Comparison of ENCODE assay signal across 1 cellular context in genomic region chr17:7484067-7484963, GRCh38.
TF ChIP-seq lines count a peak whose summit lies in the region.

TSS of gene POLR2A (plus strand) at chr17:7484366.

TF ChIP-seq in K562, 482 proteins besides CTCF, POLR2A, EP300 and RAD21 (continued from another document and continues in another):
- TF ChIP-seq XRCC3 (IDR thresholded peaks at IDR 0.05) (no peak), DIDO1 (tag; IDR thresholded peaks at IDR 0.05; ENCODE audit: low read depth) (no peak), HOXB6 (CRISPR knock-in tag; IDR thresholded peaks at IDR 0.05; ENCODE audit: borderline replicate concordance) (no peak), ARID1B (IDR thresholded peaks at IDR 0.05) (no peak; the same call in 1 of the 2 replicates), MECOM (CRISPR knock-in tag; IDR thresholded peaks at IDR 0.05) (no peak), HDAC1 (IDR thresholded peaks at IDR 0.05) (no peak), ZNF274 (IDR thresholded peaks at IDR 0.05; ENCODE audit: borderline replicate concordance, low read depth, low read length) (no peak; the same call in 1 of the 2 replicates), TFAM (CRISPR knock-in tag; conservative IDR thresholded peaks at IDR 0.05) (no peak), SOX6 (IDR thresholded peaks at IDR 0.05) (peak; percentile 23; the same call in 1 of the 2 replicates), NR2F6 (CRISPR knock-in tag; IDR thresholded peaks at IDR 0.05) (no peak), CBX1 (IDR thresholded peaks at IDR 0.05; ENCODE audit: low read depth) (peak; percentile 69; the same call in 1 of the 2 replicates), HNRNPLL (IDR thresholded peaks at IDR 0.05; ENCODE audit: low read depth, low read length, poor library complexity, severe bottlenecking) (peak; percentile 69), PATZ1 (CRISPR knock-in tag; IDR thresholded peaks at IDR 0.05; ENCODE audit: borderline replicate concordance) (peak; percentile 84), TBL1XR1 (IDR thresholded peaks at IDR 0.05; ENCODE audit: low read length in 2 of 2) (peak in 1 of 2 experiments; percentile 74; a peak in 1 of 4 replicates), ZEB2 (IDR thresholded peaks at IDR 0.05) (no peak), ZKSCAN3 (CRISPR knock-in tag; IDR thresholded peaks at IDR 0.05) (no peak), ZNF766 (CRISPR knock-in tag; conservative IDR thresholded peaks at IDR 0.05) (peak; percentile 57; the same call in 1 of the 2 replicates), SMAD3 (CRISPR knock-in tag; conservative IDR thresholded peaks at IDR 0.05) (peak; percentile 69), U2AF1 (optimal IDR thresholded peaks at IDR 0.05; ENCODE audit: low read depth, low read length) (peak; percentile 43), PHTF2 (CRISPR knock-in tag; IDR thresholded peaks at IDR 0.05) (peak; percentile 20; the same call in 1 of the 2 replicates), PML (IDR thresholded peaks at IDR 0.05; ENCODE audit: low read length) (peak; percentile 96), HEY1 (CRISPR knock-in tag; IDR thresholded peaks at IDR 0.05; ENCODE audit: borderline replicate concordance) (peak; percentile 26; the same call in 1 of the 2 replicates), SUPT5H (IDR thresholded peaks at IDR 0.05) (peak; percentile 100), MCM2 (IDR thresholded peaks at IDR 0.05; ENCODE audit: low read depth) (no peak), ZNF212 (CRISPR knock-in tag; IDR thresholded peaks at IDR 0.05) (no peak), TAL1 (IDR thresholded peaks at IDR 0.05) (0 out of 2 replicates have a peak, but pooled peaks have one; percentile 15), TCF3 (CRISPR knock-in tag; IDR thresholded peaks at IDR 0.05) (0 out of 2 replicates have a peak, but pooled peaks have one; percentile 15), ZZZ3 (IDR thresholded peaks at IDR 0.05) (no peak), HMGN3 (IDR thresholded peaks at IDR 0.05; ENCODE audit: borderline replicate concordance, extremely low read depth, insufficient read length, low read depth, low read length) (peak; percentile 82), KDM1A (IDR thresholded peaks at IDR 0.05) (no peak; a peak in 1 of 4 replicates), GTF2B (IDR thresholded peaks at IDR 0.05; ENCODE audit: extremely low read depth, insufficient read length) (peak; percentile 96), KAT7 (CRISPR knock-in tag; IDR thresholded peaks at IDR 0.05; ENCODE audit: borderline replicate concordance) (peak; percentile 86; the same call in 1 of the 2 replicates), PTRF (tag; IDR thresholded peaks at IDR 0.05) (no peak), HDGF (IDR thresholded peaks at IDR 0.05) (no peak), PCBP1 (IDR thresholded peaks at IDR 0.05; ENCODE audit: low read depth, low read length, poor library complexity, severe bottlenecking) (peak; percentile 92), BHLHE40 (IDR thresholded peaks at IDR 0.05; ENCODE audit: low read length) (peak; percentile 52), SIN3B (IDR thresholded peaks at IDR 0.05; ENCODE audit: low read depth) (no peak), EHMT2 (IDR thresholded peaks at IDR 0.05) (no peak), CGGBP1 (CRISPR knock-in tag; IDR thresholded peaks at IDR 0.05) (peak; percentile 95; the same call in 1 of the 2 replicates), RFX5 (IDR thresholded peaks at IDR 0.05; ENCODE audit: low read depth, low read length) (no peak), SREBF1 (IDR thresholded peaks at IDR 0.05; ENCODE audit: borderline replicate concordance, low read depth, low read length) (no peak), ZSCAN32 (CRISPR knock-in tag; IDR thresholded peaks at IDR 0.05) (peak; percentile 44; the same call in 1 of the 2 replicates), SAFB2 (IDR thresholded peaks at IDR 0.05; ENCODE audit: borderline replicate concordance, low read depth, low read length, severe bottlenecking) (no peak), PHF21A (IDR thresholded peaks at IDR 0.05; ENCODE audit: borderline replicate concordance, low read depth) (no peak), TAF1 (IDR thresholded peaks at IDR 0.05; ENCODE audit: control insufficient read depth, extremely low read depth, insufficient read depth, low read length, severe bottlenecking) (peak; percentile 99), SMAD4 (CRISPR knock-in tag; conservative IDR thresholded peaks at IDR 0.05) (peak; percentile 58), POLR2H (tag; IDR thresholded peaks at IDR 0.05; ENCODE audit: low read depth) (peak; percentile 99), YBX1 (IDR thresholded peaks at IDR 0.05) (no peak), U2AF2 (optimal IDR thresholded peaks at IDR 0.05; ENCODE audit: low read depth, low read length) (no peak), NFIC (IDR thresholded peaks at IDR 0.05) (peak; percentile 71), EWSR1 (IDR thresholded peaks at IDR 0.05; ENCODE audit: borderline replicate concordance, low read depth, partially characterized antibody) (no peak), KLF13 (tag; IDR thresholded peaks at IDR 0.05; ENCODE audit: borderline replicate concordance, low read depth) (no peak), SMAD1 (IDR thresholded peaks at IDR 0.05; ENCODE audit: low read depth, low read length, partially characterized antibody) (peak; percentile 93), TOE1 (IDR thresholded peaks at IDR 0.05; ENCODE audit: borderline replicate concordance) (peak; percentile 76; the same call in 1 of the 2 replicates), TOE1 (CRISPR knock-in tag; IDR thresholded peaks at IDR 0.05; ENCODE audit: borderline replicate concordance, low read depth) (no peak), MXI1 (IDR thresholded peaks at IDR 0.05; ENCODE audit: low read depth, low read length) (peak; percentile 37; the same call in 1 of the 2 replicates), CREBBP (IDR thresholded peaks at IDR 0.05; ENCODE audit: low read depth, low read length) (no peak), ZNF253 (CRISPR knock-in tag; conservative IDR thresholded peaks at IDR 0.05) (no peak), HDAC6 (IDR thresholded peaks at IDR 0.05; ENCODE audit: low read depth, low read length) (no peak), MCM7 (IDR thresholded peaks at IDR 0.05) (no peak; a peak in 1 of 4 replicates)
- TF ChIP-seq, protein P1, sequence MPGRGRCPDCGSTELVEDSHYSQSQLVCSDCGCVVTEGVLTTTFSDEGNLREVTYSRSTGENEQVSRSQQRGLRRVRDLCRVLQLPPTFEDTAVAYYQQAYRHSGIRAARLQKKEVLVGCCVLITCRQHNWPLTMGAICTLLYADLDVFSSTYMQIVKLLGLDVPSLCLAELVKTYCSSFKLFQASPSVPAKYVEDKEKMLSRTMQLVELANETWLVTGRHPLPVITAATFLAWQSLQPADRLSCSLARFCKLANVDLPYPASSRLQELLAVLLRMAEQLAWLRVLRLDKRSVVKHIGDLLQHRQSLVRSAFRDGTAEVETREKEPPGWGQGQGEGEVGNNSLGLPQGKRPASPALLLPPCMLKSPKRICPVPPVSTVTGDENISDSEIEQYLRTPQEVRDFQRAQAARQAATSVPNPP (IDR thresholded peaks at IDR 0.05; ENCODE audit: borderline replicate concordance, insufficient read depth, insufficient read length), result no peak
- TF ChIP-seq, protein P2, sequence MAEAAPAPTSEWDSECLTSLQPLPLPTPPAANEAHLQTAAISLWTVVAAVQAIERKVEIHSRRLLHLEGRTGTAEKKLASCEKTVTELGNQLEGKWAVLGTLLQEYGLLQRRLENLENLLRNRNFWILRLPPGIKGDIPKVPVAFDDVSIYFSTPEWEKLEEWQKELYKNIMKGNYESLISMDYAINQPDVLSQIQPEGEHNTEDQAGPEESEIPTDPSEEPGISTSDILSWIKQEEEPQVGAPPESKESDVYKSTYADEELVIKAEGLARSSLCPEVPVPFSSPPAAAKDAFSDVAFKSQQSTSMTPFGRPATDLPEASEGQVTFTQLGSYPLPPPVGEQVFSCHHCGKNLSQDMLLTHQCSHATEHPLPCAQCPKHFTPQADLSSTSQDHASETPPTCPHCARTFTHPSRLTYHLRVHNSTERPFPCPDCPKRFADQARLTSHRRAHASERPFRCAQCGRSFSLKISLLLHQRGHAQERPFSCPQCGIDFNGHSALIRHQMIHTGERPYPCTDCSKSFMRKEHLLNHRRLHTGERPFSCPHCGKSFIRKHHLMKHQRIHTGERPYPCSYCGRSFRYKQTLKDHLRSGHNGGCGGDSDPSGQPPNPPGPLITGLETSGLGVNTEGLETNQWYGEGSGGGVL (CRISPR knock-in tag; IDR thresholded peaks at IDR 0.05), result no peak
- TF ChIP-seq, protein P3, sequence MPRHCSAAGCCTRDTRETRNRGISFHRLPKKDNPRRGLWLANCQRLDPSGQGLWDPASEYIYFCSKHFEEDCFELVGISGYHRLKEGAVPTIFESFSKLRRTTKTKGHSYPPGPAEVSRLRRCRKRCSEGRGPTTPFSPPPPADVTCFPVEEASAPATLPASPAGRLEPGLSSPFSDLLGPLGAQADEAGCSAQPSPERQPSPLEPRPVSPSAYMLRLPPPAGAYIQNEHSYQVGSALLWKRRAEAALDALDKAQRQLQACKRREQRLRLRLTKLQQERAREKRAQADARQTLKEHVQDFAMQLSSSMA (CRISPR knock-in tag; IDR thresholded peaks at IDR 0.05), result peak; percentile 78
- TF ChIP-seq, protein P4, sequence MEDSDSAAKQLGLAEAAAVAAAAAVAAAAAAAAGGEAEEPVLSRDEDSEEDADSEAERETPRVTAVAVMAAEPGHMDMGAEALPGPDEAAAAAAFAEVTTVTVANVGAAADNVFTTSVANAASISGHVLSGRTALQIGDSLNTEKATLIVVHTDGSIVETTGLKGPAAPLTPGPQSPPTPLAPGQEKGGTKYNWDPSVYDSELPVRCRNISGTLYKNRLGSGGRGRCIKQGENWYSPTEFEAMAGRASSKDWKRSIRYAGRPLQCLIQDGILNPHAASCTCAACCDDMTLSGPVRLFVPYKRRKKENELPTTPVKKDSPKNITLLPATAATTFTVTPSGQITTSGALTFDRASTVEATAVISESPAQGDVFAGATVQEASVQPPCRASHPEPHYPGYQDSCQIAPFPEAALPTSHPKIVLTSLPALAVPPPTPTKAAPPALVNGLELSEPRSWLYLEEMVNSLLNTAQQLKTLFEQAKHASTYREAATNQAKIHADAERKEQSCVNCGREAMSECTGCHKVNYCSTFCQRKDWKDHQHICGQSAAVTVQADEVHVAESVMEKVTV (CRISPR knock-in tag; IDR thresholded peaks at IDR 0.05), result 0 out of 2 replicates have a peak, but pooled peaks have one; percentile 9
- TF ChIP-seq, protein P5, sequence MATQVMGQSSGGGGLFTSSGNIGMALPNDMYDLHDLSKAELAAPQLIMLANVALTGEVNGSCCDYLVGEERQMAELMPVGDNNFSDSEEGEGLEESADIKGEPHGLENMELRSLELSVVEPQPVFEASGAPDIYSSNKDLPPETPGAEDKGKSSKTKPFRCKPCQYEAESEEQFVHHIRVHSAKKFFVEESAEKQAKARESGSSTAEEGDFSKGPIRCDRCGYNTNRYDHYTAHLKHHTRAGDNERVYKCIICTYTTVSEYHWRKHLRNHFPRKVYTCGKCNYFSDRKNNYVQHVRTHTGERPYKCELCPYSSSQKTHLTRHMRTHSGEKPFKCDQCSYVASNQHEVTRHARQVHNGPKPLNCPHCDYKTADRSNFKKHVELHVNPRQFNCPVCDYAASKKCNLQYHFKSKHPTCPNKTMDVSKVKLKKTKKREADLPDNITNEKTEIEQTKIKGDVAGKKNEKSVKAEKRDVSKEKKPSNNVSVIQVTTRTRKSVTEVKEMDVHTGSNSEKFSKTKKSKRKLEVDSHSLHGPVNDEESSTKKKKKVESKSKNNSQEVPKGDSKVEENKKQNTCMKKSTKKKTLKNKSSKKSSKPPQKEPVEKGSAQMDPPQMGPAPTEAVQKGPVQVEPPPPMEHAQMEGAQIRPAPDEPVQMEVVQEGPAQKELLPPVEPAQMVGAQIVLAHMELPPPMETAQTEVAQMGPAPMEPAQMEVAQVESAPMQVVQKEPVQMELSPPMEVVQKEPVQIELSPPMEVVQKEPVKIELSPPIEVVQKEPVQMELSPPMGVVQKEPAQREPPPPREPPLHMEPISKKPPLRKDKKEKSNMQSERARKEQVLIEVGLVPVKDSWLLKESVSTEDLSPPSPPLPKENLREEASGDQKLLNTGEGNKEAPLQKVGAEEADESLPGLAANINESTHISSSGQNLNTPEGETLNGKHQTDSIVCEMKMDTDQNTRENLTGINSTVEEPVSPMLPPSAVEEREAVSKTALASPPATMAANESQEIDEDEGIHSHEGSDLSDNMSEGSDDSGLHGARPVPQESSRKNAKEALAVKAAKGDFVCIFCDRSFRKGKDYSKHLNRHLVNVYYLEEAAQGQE (CRISPR knock-in tag; IDR thresholded peaks at IDR 0.05; ENCODE audit: low read depth), result no peak
- TF ChIP-seq, protein P6, sequence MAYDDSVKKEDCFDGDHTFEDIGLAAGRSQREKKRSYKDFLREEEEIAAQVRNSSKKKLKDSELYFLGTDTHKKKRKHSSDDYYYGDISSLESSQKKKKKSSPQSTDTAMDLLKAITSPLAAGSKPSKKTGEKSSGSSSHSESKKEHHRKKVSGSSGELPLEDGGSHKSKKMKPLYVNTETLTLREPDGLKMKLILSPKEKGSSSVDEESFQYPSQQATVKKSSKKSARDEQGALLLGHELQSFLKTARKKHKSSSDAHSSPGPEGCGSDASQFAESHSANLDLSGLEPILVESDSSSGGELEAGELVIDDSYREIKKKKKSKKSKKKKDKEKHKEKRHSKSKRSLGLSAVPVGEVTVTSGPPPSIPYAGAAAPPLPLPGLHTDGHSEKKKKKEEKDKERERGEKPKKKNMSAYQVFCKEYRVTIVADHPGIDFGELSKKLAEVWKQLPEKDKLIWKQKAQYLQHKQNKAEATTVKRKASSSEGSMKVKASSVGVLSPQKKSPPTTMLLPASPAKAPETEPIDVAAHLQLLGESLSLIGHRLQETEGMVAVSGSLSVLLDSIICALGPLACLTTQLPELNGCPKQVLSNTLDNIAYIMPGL (CRISPR knock-in tag; IDR thresholded peaks at IDR 0.05), result peak; percentile 29; the same call in 1 of the 2 replicates
